9 cellular contexts compared by ENCODE assay signal in genomic region chr1:67338642-67339041, GRCh38. TPM values are rescaled to one million over a fixed set of nuclear protein-coding genes. Genes with fewer than 3 reads are reported as not detected.
A peak's percentile ranks its signal among the peaks of the same experiment; 100 is the strongest.
DNase-seq lines count a peak whose midpoint lies in the region; ATAC-seq, FAIRE-seq and TF ChIP-seq lines count a peak whose summit lies in the region.
"Had no signal": no experiment of that assay in that cellular context is flagged by ENCODE, and none has a peak within 500 bp of the region (broad histone marks: within the 10 kb centered on the region; RNA-seq: fewer than 3 reads in every experiment).

No MANE protein-coding gene starts in this region.

- peak; percentile 69 for FAIRE-seq in GM12892 (lab: Jason Lieb, UNC)

- H3K9me3 Mint-ChIP-seq in activated naive CD8-positive, alpha-beta T cell treated with anti-CD3 and anti-CD28 coated beads, Interleukin-2, amount 10 ng/mL, durations not matched to agents 7 days and 5 days = no peaks in the 10 kb centered on the region

- in situ Hi-C loops in G401 (cut with HindIII; ENCODE audit: low sequenced_read_pairs) = loop anchor here (25.0 kb wide), 1 partner anchor 174 kb away; no protein-coding TSS in a partner anchor

- TF ChIP-seq POLR2A in GM12892 (IDR thresholded peaks at IDR 0.05; ENCODE audit: low read depth, low read length) = no peak

- H3K36me3 Mint-ChIP-seq in activated naive CD8-positive, alpha-beta T cell treated with anti-CD3 and anti-CD28 coated beads, Interleukin-2, amount 10 ng/mL, durations not matched to agents 7 days and 5 days = peaks cover 35% of the 10 kb centered on the region

- peaks cover 78% of the 10 kb centered on the region for H3K4me1 Mint-ChIP-seq in activated naive CD8-positive, alpha-beta T cell treated with anti-CD3 and anti-CD28 coated beads, Interleukin-2, amount 10 ng/mL, durations not matched to agents 7 days and 5 days

- H3K27me3 Mint-ChIP-seq in activated naive CD8-positive, alpha-beta T cell treated with anti-CD3 and anti-CD28 coated beads, Interleukin-2, amount 10 ng/mL, durations not matched to agents 7 days and 5 days = no peaks in the 10 kb centered on the region

- POLR2A ChIA-PET in activated naive CD8-positive, alpha-beta T cell treated with anti-CD3 and anti-CD28 coated beads, Interleukin-2, amount 10 ng/mL, durations not matched to agents 7 days and 5 days (lab: Charles Lee) = interaction anchor here (0.6 to 0.7 kb wide), 2 partner anchors 93 to 240 kb away, joined by 3 to 5 read pairs; no protein-coding TSS in a partner anchor

- DNase-seq in GM12892 (ENCODE audit: insufficient read length) = no peak
- no peak for DNase-seq in activated naive CD8-positive, alpha-beta T cell treated with anti-CD3 and anti-CD28 coated beads, Interleukin-2, amount 10 ng/mL, durations not matched to agents 7 days and 5 days
- DNase-seq in UCSD-AML1 (lab: John Stamatoyannopoulos, UW; ENCODE audit: unreplicated experiment) = no peak
- no peak for DNase-seq in G401 (ENCODE audit: low spot score)
- DNase-seq in amygdala (lab: John Stamatoyannopoulos, UW) = no peak
- DNase-seq: GDM1 had no signal

- peak overlapping the region; percentile 60 for H3K4me3 Mint-ChIP-seq in activated naive CD8-positive, alpha-beta T cell treated with anti-CD3 and anti-CD28 coated beads, Interleukin-2, amount 10 ng/mL, durations not matched to agents 7 days and 5 days

- peak; percentile 29 for ATAC-seq in GM19463 (IDR thresholded peaks at IDR 0.05; ENCODE audit: unreplicated experiment)
- ATAC-seq in HG03354 (IDR thresholded peaks at IDR 0.05; ENCODE audit: poor library complexity, severe bottlenecking, unreplicated experiment) = peak; percentile 40
- ATAC-seq in activated naive CD8-positive, alpha-beta T cell treated with anti-CD3 and anti-CD28 coated beads, Interleukin-2, amount 10 ng/mL, durations not matched to agents 7 days and 5 days (ENCODE audit: low read depth) = no peak
- ATAC-seq in GM19397 (IDR thresholded peaks at IDR 0.05; ENCODE audit: unreplicated experiment) = no peak

- H3K27ac Mint-ChIP-seq in activated naive CD8-positive, alpha-beta T cell treated with anti-CD3 and anti-CD28 coated beads, Interleukin-2, amount 10 ng/mL, durations not matched to agents 7 days and 5 days = peak overlapping the region; percentile 90

RNA-seq across cellular contexts. Expression of gene IL12RB2, which starts 31.0 kb away (rescaled TPM):
- polyA plus RNA-seq in GM12892 (2012; ENCODE audit: missing spikeins) = 0.51 TPM
- total RNA-seq in activated naive CD8-positive, alpha-beta T cell treated with anti-CD3 and anti-CD28 coated beads, Interleukin-2, amount 10 ng/mL, durations not matched to agents 7 days and 5 days = 10 to 100 TPM; 14.5 to 15.2 TPM
- not detected in 2 replicates for total RNA-seq in G401 (2014; rRNA removed; shearing (Covaris generic))

Comparison
In these comparisons a context has a peak if more than half of its experiments do, and no peak if none do; other contexts are left out.
1. ATAC-seq: peak in GM19463 (single experiment) and HG03354 (single experiment); none in activated naive CD8-positive, alpha-beta T cell treated with anti-CD3 and anti-CD28 coated beads, Interleukin-2, amount 10 ng/mL, durations not matched to agents 7 days and 5 days (single experiment) and GM19397 (single experiment).
2. RNA of gene IL12RB2, which starts 31.0 kb away (total RNA-seq): 14.5 to 15.2 TPM in activated naive CD8-positive, alpha-beta T cell treated with anti-CD3 and anti-CD28 coated beads, Interleukin-2, amount 10 ng/mL, durations not matched to agents 7 days and 5 days; not detected in G401; every median in the first group is over 10 times any median in the second.